In the genomic region with DNA sequence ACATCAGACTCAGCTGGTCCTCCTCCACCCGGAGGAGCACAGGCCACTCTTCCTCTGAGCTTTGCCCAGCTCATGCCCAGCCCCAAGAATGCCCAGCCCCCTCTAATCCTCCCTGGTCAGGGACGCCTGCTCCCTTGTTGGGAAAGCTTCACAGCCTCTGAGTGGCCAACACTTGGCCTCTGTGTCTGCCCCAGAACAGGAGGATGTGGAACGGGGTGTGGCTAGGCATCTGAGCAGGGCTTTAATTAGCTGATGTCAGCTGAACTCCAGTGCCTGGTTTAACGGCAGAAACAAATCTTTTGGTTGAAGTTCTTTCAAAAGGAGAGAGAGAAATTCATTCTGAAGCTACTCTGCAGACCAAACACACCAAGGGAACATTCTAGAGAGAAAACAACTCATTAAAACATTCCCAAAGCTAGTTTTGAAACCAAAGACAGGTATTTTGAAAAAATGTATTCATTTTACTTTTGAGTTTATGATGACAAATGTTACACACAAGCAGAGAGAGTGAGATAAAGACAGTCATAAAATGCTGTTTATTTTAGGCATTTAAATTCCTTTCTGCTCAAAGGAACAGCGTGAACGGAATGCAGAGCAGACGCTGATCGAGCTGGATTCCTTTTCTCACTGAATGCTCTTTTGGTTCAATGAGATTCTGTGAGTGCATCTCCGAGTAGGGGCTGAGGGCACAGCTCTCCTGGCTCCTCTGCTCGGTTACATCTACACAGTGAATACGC, we compare ENCODE assay signal across 9 cellular contexts.
DNase-seq lines count a peak whose midpoint lies in the region; ATAC-seq and TF ChIP-seq lines count a peak whose summit lies in the region.
"Had no signal": no experiment of that assay in that cellular context is flagged by ENCODE, and none has a peak within 500 bp of the region (broad histone marks: within the 10 kb centered on the region; RNA-seq: fewer than 3 reads in every experiment).

No MANE protein-coding gene starts in this region.

- H3K9me2 ChIP-seq in SK-N-SH = no peaks in the 10 kb centered on the region

- no peak overlapping the region for H3K14ac ChIP-seq in trophoblast cell (ENCODE audit: low read length)

- no peak for DNase-seq in DND-41
- no peak for DNase-seq in SK-N-SH
- peak; percentile 92 for DNase-seq in fibroblast of villous mesenchyme (ENCODE audit: low read depth)
- DNase-seq in trophoblast cell = peak; percentile 78 to 95
- DNase-seq in RKO (ENCODE audit: low spot score) = no peak
- no peak for DNase-seq in 8988T
- DNase-seq: kidney had no signal

- no peak overlapping the region for H2BK5ac ChIP-seq in trophoblast cell (ENCODE audit: low read depth, low read length, poor library complexity)

- ATAC-seq in DND-41 (ENCODE audit: insufficient read depth, low read depth) = peak; percentile 55; the same call in 1 of the 3 replicates
- no peak for ATAC-seq in HG02973 (IDR thresholded peaks at IDR 0.05; ENCODE audit: unreplicated experiment)
- ATAC-seq in HG02885 (IDR thresholded peaks at IDR 0.05; ENCODE audit: poor library complexity, unreplicated experiment) = no peak

- 0 out of 2 replicates have a peak, but pooled peaks cover 3% of the 10 kb centered on the region for H3K36me3 ChIP-seq in DND-41 (ENCODE audit: insufficient read depth, low read length)
- H3K36me3 ChIP-seq in SK-N-SH (replicated peaks in 1 of 2; ENCODE audit: control insufficient read depth in 1 of 2, insufficient read depth in 2 of 2, low read length in 1 of 2) = no peaks in the 10 kb centered on the region
- no peaks in the 10 kb centered on the region for H3K36me3 ChIP-seq in trophoblast cell (ENCODE audit: control insufficient read depth in 1 of 2, insufficient read depth in 2 of 2, low read length in 2 of 2)

- no peak overlapping the region for H4K91ac ChIP-seq in trophoblast cell (ENCODE audit: low read depth, low read length)

- CTCF ChIA-PET in SK-N-SH (lab: Yijun Ruan, JAX) = interaction anchor here (0.7 to 4.3 kb wide), 3 partner anchors 9 to 119 kb away, joined by 3 to 20 read pairs (median 4); no protein-coding TSS in a partner anchor

- POLR2A ChIA-PET in SK-N-SH (lab: Yijun Ruan, JAX) = no interaction called here

- H3K79me2 ChIP-seq in DND-41 (ENCODE audit: insufficient read depth, low read length) (no peaks in the 10 kb centered on the region), SK-N-SH (ENCODE audit: insufficient read depth) (no peaks in the 10 kb centered on the region), trophoblast cell (ENCODE audit: control insufficient read depth, insufficient read depth, low read length, poor library complexity) (no peaks in the 10 kb centered on the region)

- H3K4me2 ChIP-seq in DND-41 (ENCODE audit: insufficient read depth, low read length) (no peak overlapping the region), SK-N-SH (peak overlapping the region; percentile 53; the same call in 1 of the 2 replicates), trophoblast cell (ENCODE audit: low read length) (no peak overlapping the region)

- H3K4ac ChIP-seq in trophoblast cell (ENCODE audit: low read depth, low read length) = no peak overlapping the region

- H3K79me1 ChIP-seq in trophoblast cell (ENCODE audit: low read length) = no peaks in the 10 kb centered on the region

- H3K23ac ChIP-seq in trophoblast cell (ENCODE audit: low read length) = no peak overlapping the region

- no peak for TF ChIP-seq CTCF in DND-41 (IDR thresholded peaks at IDR 0.05; ENCODE audit: borderline replicate concordance, extremely low read depth, low read length, poor library complexity, severe bottlenecking)
- no peak for TF ChIP-seq CTCF in SK-N-SH (IDR thresholded peaks at IDR 0.05)
- TF ChIP-seq CTCF in fibroblast of villous mesenchyme (IDR thresholded peaks at IDR 0.05; ENCODE audit: insufficient read depth, low read depth, low read length) = no peak

- H4K12ac ChIP-seq in trophoblast cell (ENCODE audit: low read depth, low read length) = no peak overlapping the region

- peaks cover 7% of the 10 kb centered on the region for H3F3A ChIP-seq in SK-N-SH (replicated peaks; ENCODE audit: insufficient read depth)

- no peak overlapping the region for H3K18ac ChIP-seq in trophoblast cell (ENCODE audit: low read length)

- no peak for TF ChIP-seq RAD21 in SK-N-SH (IDR thresholded peaks at IDR 0.05; ENCODE audit: low read length)

- H2AFZ ChIP-seq in DND-41 (ENCODE audit: low read depth, low read length) (no peak overlapping the region), SK-N-SH (ENCODE audit: low read depth) (no peak overlapping the region), trophoblast cell (ENCODE audit: insufficient read depth, low read length, poor library complexity) (no peak overlapping the region)

- no peak overlapping the region for H3K27ac ChIP-seq in DND-41 (ENCODE audit: low read length)
- H3K27ac ChIP-seq in SK-N-SH (ENCODE audit: low read depth in 2 of 2, low read length in 1 of 2) = peak overlapping the region in 1 of 2 experiments; percentile 28; a peak in 1 of 4 replicates
- H3K27ac ChIP-seq in trophoblast cell (ENCODE audit: low read depth, low read length) = no peak overlapping the region

- no peak overlapping the region for H2BK120ac ChIP-seq in trophoblast cell (ENCODE audit: insufficient read depth, low read length, poor library complexity)

- H2AK5ac ChIP-seq in trophoblast cell (ENCODE audit: low read length) = no peak overlapping the region

- WGBS in SK-N-SH (ENCODE audit: low lambda C conversion rate) = 67% methylated on average over 11 of the region's 11 CpGs
- no CpG with 5 or more reads among the region's 11 CpGs for WGBS in trophoblast cell (ENCODE audit: extremely low coverage, insufficient coverage, insufficient read length)

- peaks cover 18% of the 10 kb centered on the region for H4K20me1 ChIP-seq in DND-41 (ENCODE audit: insufficient read depth, low read length)
- H4K20me1 ChIP-seq in SK-N-SH (ENCODE audit: insufficient read depth) = no peaks in the 10 kb centered on the region

- H3K9ac ChIP-seq in DND-41 (ENCODE audit: low read depth, low read length) (no peak overlapping the region), SK-N-SH (no peak overlapping the region), trophoblast cell (ENCODE audit: low read length) (no peak overlapping the region)

- TF ChIP-seq EP300 in SK-N-SH (IDR thresholded peaks at IDR 0.05; ENCODE audit: borderline replicate concordance in 1 of 2, low read depth in 1 of 2, low read length in 1 of 2) = no peak

- H4K8ac ChIP-seq in trophoblast cell (ENCODE audit: low read depth, low read length) = no peak overlapping the region

- H3K4me1 ChIP-seq in DND-41 (ENCODE audit: insufficient read depth, low read length) (no peaks in the 10 kb centered on the region), SK-N-SH (ENCODE audit: control insufficient read depth in 1 of 2, insufficient read depth in 2 of 2, low read depth in 1 of 2, low read length in 1 of 2) (peaks cover 5 to 11% of the 10 kb centered on the region in 2 experiments; a peak in 2 of 4 replicates), trophoblast cell (ENCODE audit: control insufficient read depth in 1 of 2, insufficient read depth in 2 of 2, low read length in 2 of 2) (peaks cover 0 to 3% of the 10 kb centered on the region in 2 experiments)

- no peak overlapping the region for H3K4me3 ChIP-seq in DND-41 (ENCODE audit: low read depth in 1 of 2, low read length in 2 of 2)
- no peak overlapping the region for H3K4me3 ChIP-seq in SK-N-SH (ENCODE audit: low read depth in 2 of 2, low read length in 1 of 2)
- H3K4me3 ChIP-seq in fibroblast of villous mesenchyme (ENCODE audit: low read depth, low read length) = peak overlapping the region; percentile 50
- no peak overlapping the region for H3K4me3 ChIP-seq in trophoblast cell (ENCODE audit: low read depth, low read length)

- no peak overlapping the region for H2BK12ac ChIP-seq in trophoblast cell (ENCODE audit: low read length)

- H3K27me3 ChIP-seq in DND-41 (ENCODE audit: insufficient read depth, low read length, poor library complexity) = no peaks in the 10 kb centered on the region
- no peaks in the 10 kb centered on the region for H3K27me3 ChIP-seq in SK-N-SH (ENCODE audit: insufficient read depth)
- H3K27me3 ChIP-seq in trophoblast cell (ENCODE audit: insufficient read depth, low read length) = no peaks in the 10 kb centered on the region

- no peaks in the 10 kb centered on the region for H3K9me3 ChIP-seq in DND-41 (ENCODE audit: insufficient read depth, low read length, severe bottlenecking)
- H3K9me3 ChIP-seq in SK-N-SH = no peaks in the 10 kb centered on the region
- peaks cover 11% of the 10 kb centered on the region for H3K9me3 ChIP-seq in trophoblast cell (ENCODE audit: insufficient read depth, low read depth, low read length)

TF ChIP-seq in SK-N-SH, 30 proteins besides CTCF, POLR2A, EP300 and RAD21:
- no peak for TF ChIP-seq SIN3A (IDR thresholded peaks at IDR 0.05; ENCODE audit: borderline replicate concordance, low read depth, low read length)
- no peak for TF ChIP-seq MXI1 (IDR thresholded peaks at IDR 0.05; ENCODE audit: low read depth, low read length)
- no peak for TF ChIP-seq GATA2 (CRISPR knock-in tag; IDR thresholded peaks at IDR 0.05)
- no peak for TF ChIP-seq FOXJ3 (CRISPR knock-in tag; IDR thresholded peaks at IDR 0.05)
- TF ChIP-seq ZBTB33 (IDR thresholded peaks at IDR 0.05; ENCODE audit: borderline replicate concordance, low read depth) = no peak

Comparison
In these comparisons a context has a peak if more than half of its experiments do, and no peak if none do; other contexts are left out.
1. DNase-seq: peak in fibroblast of villous mesenchyme (single experiment) and trophoblast cell (2 of 2); none in DND-41 (single experiment), SK-N-SH (single experiment), RKO (single experiment) and 8988T (single experiment).